In the genomic region with DNA sequence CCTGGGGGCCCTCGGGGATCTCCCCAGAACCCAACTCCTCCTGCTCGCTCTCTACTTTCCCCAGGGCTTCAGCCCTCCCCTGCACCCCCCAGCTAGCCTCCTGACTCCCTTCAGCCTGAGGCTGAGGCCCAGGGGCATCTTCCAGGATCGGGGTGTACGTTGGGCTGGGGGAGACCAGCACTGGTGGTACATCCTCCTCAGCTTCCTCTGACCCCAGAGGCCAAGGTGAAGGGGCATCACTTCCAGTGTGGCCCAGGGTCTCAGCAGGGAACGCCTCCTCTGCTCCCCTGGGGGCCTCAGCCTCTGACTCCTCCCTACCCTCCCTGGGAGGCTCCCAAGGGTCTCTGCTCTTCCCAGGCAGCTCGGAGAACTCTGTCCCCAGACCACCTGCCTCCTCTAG, we compare ENCODE assay signal across 31 cellular contexts. TPM values are rescaled to one million over a fixed set of nuclear protein-coding genes. Genes with fewer than 3 reads are reported as not detected.
DNase-seq lines count a peak whose midpoint lies in the region; ATAC-seq and TF ChIP-seq lines count a peak whose summit lies in the region.
"Had no signal": no experiment of that assay in that cellular context is flagged by ENCODE, and none has a peak within 500 bp of the region (broad histone marks: within the 10 kb centered on the region; RNA-seq: fewer than 3 reads in every experiment).

No MANE protein-coding gene starts in this region.

- H3K27ac ChIP-seq in breast epithelium = peak overlapping the region; percentile 86 to 96
- H3K27ac ChIP-seq in right cardiac atrium (ENCODE audit: low read length) = peak overlapping the region; percentile 73
- peak overlapping the region; percentile 93 for H3K27ac ChIP-seq in trophoblast cell (ENCODE audit: low read depth, low read length)
- H3K27ac ChIP-seq in uterus = peak overlapping the region; percentile 87 to 89
- peak overlapping the region in 1 of 2 donors; percentile 10 for H3K27ac ChIP-seq in tibial artery
- H3K27ac ChIP-seq: epithelial cell of prostate, neutrophil, PC-9, SJCRH30, testis had no signal

- H3K4me2 ChIP-seq in trophoblast cell (ENCODE audit: low read length) = no peak overlapping the region
- H3K4me2 ChIP-seq: PC-9 had no signal

- no peaks in the 10 kb centered on the region for H3K36me3 Mint-ChIP-seq in MCF 10A (ENCODE audit: insufficient read depth, unreplicated experiment)

- H2BK12ac ChIP-seq in trophoblast cell (ENCODE audit: low read length) = no peak overlapping the region

- H3K4me1 ChIP-seq in breast epithelium (peaks cover 22 to 24% of the 10 kb centered on the region in 2 donors), right cardiac atrium (ENCODE audit: control insufficient read depth, insufficient read depth, low read length) (peaks cover 46% of the 10 kb centered on the region), trophoblast cell (ENCODE audit: control insufficient read depth in 1 of 2, insufficient read depth in 2 of 2, low read length in 2 of 2) (peaks cover 60 to 79% of the 10 kb centered on the region in 2 experiments), uterus (peaks cover 9 to 17% of the 10 kb centered on the region in 2 donors), tibial artery (peaks cover 0 to 49% (median 31%) of the 10 kb centered on the region in 4 donors)

- no peak overlapping the region for H2BK120ac ChIP-seq in trophoblast cell (ENCODE audit: insufficient read depth, low read length, poor library complexity)

- H3K36me3 ChIP-seq in breast epithelium (no peaks in the 10 kb centered on the region), trophoblast cell (ENCODE audit: control insufficient read depth in 1 of 2, insufficient read depth in 2 of 2, low read length in 2 of 2) (peaks cover 33 to 34% of the 10 kb centered on the region in 2 experiments), uterus (no peaks in the 10 kb centered on the region), tibial artery (peaks cover 0 to 13% (median 0%) of the 10 kb centered on the region in 3 donors)
- H3K36me3 ChIP-seq: neutrophil had no signal

- peaks cover 6% of the 10 kb centered on the region for H3K4me1 Mint-ChIP-seq in MCF 10A (ENCODE audit: insufficient read depth, unreplicated experiment)
- H3K4me1 Mint-ChIP-seq: central memory CD8-positive, alpha-beta T cell had no signal

- no peak overlapping the region for H2BK5ac ChIP-seq in trophoblast cell (ENCODE audit: low read depth, low read length, poor library complexity)

- no peak for ATAC-seq in right cardiac atrium
- ATAC-seq: GM12878, WTC11 had no signal

- peak overlapping the region; percentile 15 for H2AK5ac ChIP-seq in trophoblast cell (ENCODE audit: low read length)

- H3K18ac ChIP-seq in trophoblast cell (ENCODE audit: low read length) = peak overlapping the region; percentile 16

- H4K8ac ChIP-seq in trophoblast cell (ENCODE audit: low read depth, low read length) = peak overlapping the region; percentile 5

- no TSS peak for BruUV-seq in MCF 10A (replicated peaks; lab: Mats Ljungman, UMichigan)

- H3K14ac ChIP-seq in trophoblast cell (ENCODE audit: low read length) = peak overlapping the region; percentile 1

- H3K9me3 ChIP-seq in breast epithelium (no peaks in the 10 kb centered on the region), right cardiac atrium (ENCODE audit: control insufficient read depth, low read length) (no peaks in the 10 kb centered on the region), trophoblast cell (ENCODE audit: insufficient read depth, low read depth, low read length) (no peaks in the 10 kb centered on the region), uterus (no peaks in the 10 kb centered on the region), tibial artery (no peaks in the 10 kb centered on the region)
- H3K9me3 ChIP-seq: neutrophil, SJCRH30, testis had no signal

- H3K9ac ChIP-seq in trophoblast cell (ENCODE audit: low read length) = no peak overlapping the region

- no peaks in the 10 kb centered on the region for H3K27me3 ChIP-seq in breast epithelium
- no peaks in the 10 kb centered on the region for H3K27me3 ChIP-seq in right cardiac atrium (ENCODE audit: control insufficient read depth, insufficient read depth)
- no peaks in the 10 kb centered on the region for H3K27me3 ChIP-seq in trophoblast cell (ENCODE audit: insufficient read depth, low read length)
- no peaks in the 10 kb centered on the region for H3K27me3 ChIP-seq in uterus
- no peaks in the 10 kb centered on the region for H3K27me3 ChIP-seq in tibial artery
- H3K27me3 ChIP-seq: SJCRH30, testis had no signal

- H3K23ac ChIP-seq in trophoblast cell (ENCODE audit: low read length) = no peak overlapping the region

- H3K27me3 Mint-ChIP-seq in MCF 10A (ENCODE audit: insufficient read depth, unreplicated experiment) = peaks cover 44% of the 10 kb centered on the region

- CTCF ChIA-PET in MCF 10A (lab: Yijun Ruan, JAX) = interaction anchor here (1.3 to 24.4 kb wide), 3 partner anchors 10 to 43 kb away, joined by 3 to 552 read pairs (median 9); no protein-coding TSS in a partner anchor

- H3K4ac ChIP-seq in trophoblast cell (ENCODE audit: low read depth, low read length) = no peak overlapping the region

- no peak for TF ChIP-seq CTCF in breast epithelium (IDR thresholded peaks at IDR 0.05)
- no peak for TF ChIP-seq CTCF in MCF 10A (IDR thresholded peaks at IDR 0.05; ENCODE audit: unreplicated experiment)
- no peak for TF ChIP-seq CTCF in uterus (IDR thresholded peaks at IDR 0.05)
- no peak for TF ChIP-seq CTCF in tibial artery (IDR thresholded peaks at IDR 0.05)

- no peak for TF ChIP-seq POLR2A in breast epithelium (IDR thresholded peaks at IDR 0.05)
- TF ChIP-seq POLR2A in uterus (IDR thresholded peaks at IDR 0.05) = no peak

- H3K4me3 Mint-ChIP-seq in MCF 10A (ENCODE audit: unreplicated experiment) = no peak overlapping the region
- H3K4me3 Mint-ChIP-seq: activated CD4-positive, alpha-beta memory T cell treated with anti-CD3 and anti-CD28 coated beads, Interleukin-2, amount 10 ng/mL, durations not matched to agents 7 days and 5 days; central memory CD8-positive, alpha-beta T cell; WTC11 had no signal

- H2AFZ ChIP-seq in trophoblast cell (ENCODE audit: insufficient read depth, low read length, poor library complexity) = no peak overlapping the region
- H2AFZ ChIP-seq: PC-9 had no signal

- intact Hi-C loops in breast epithelium (cut with DNase I; ENCODE audit: low total_unique reads) (no loop called here), MCF 10A (cut with micrococcal nuclease) (no loop called here), right cardiac atrium (cut with DNase I) (no loop called here), uterus (cut with DNase I; ENCODE audit: low total_unique reads) (loop anchor here (10.0 kb wide), 1 partner anchor 54 kb away; the partner anchor contains the start of genes ISG20L2 and METTL25B), tibial artery (cut with DNase I; ENCODE audit: low total_unique reads) (loop anchor here (5.0 kb wide), 1 partner anchor 48 kb away; no protein-coding TSS in a partner anchor)

- 61% methylated on average over 6 of the region's 6 CpGs for WGBS in right cardiac atrium
- WGBS in trophoblast cell (ENCODE audit: extremely low coverage, insufficient coverage, insufficient read length) = no CpG with 5 or more reads among the region's 6 CpGs

- POLR2A ChIA-PET in MCF 10A (lab: Yijun Ruan, JAX) = no interaction called here

- DNase-seq in breast epithelium (ENCODE audit: low spot score in 2 of 2) (no peak), MCF 10A (ENCODE audit: unreplicated experiment) (no peak), right cardiac atrium (peak in 1 of 3 donors; percentile 51), trophoblast cell (no peak), uterus (no peak), inferior parietal cortex (ENCODE audit: extremely low spot score) (no peak), tibial artery (no peak), NOMO-1 treated with DMSO at 0.1 percent for 48 hours (lab: John Stamatoyannopoulos, UW; ENCODE audit: unreplicated experiment) (no peak)
- DNase-seq: 8988T; activated CD4-positive, alpha-beta memory T cell treated with anti-CD3 and anti-CD28 coated beads, Interleukin-2, amount 10 ng/mL, durations not matched to agents 7 days and 5 days; activated T-cell treated with anti-CD3 and anti-CD28 coated beads for 4 hours; DMS79; foreskin fibroblast; hypothalamus; midbrain; NCI-H187; NCI-H345; PC-9; retina; stimulated activated CD8-positive, alpha-beta memory T cell treated with anti-CD3 and anti-CD28 coated beads, Interleukin-4, amount 100 ng/mL, for 48 hours; testis had no signal

- no peak overlapping the region for H3K27ac Mint-ChIP-seq in MCF 10A (ENCODE audit: low read depth, unreplicated experiment)
- H3K27ac Mint-ChIP-seq: activated CD4-positive, alpha-beta memory T cell treated with anti-CD3 and anti-CD28 coated beads, Interleukin-2, amount 10 ng/mL, durations not matched to agents 7 days and 5 days had no signal

- H3K79me2 ChIP-seq in trophoblast cell (ENCODE audit: control insufficient read depth, insufficient read depth, low read length, poor library complexity) = peaks cover 16% of the 10 kb centered on the region

- no peak overlapping the region for H4K12ac ChIP-seq in trophoblast cell (ENCODE audit: low read depth, low read length)

- peaks cover 40% of the 10 kb centered on the region for H3K79me1 ChIP-seq in trophoblast cell (ENCODE audit: low read length)

- peak overlapping the region; percentile 18 for H4K91ac ChIP-seq in trophoblast cell (ENCODE audit: low read depth, low read length)

- H3K4me3 ChIP-seq in breast epithelium (no peak overlapping the region), right cardiac atrium (ENCODE audit: low read length) (no peak overlapping the region), trophoblast cell (ENCODE audit: low read depth, low read length) (no peak overlapping the region), uterus (no peak overlapping the region), tibial artery (no peak overlapping the region)
- H3K4me3 ChIP-seq: GM12878, PC-9, SJCRH30, testis had no signal

- no peaks in the 10 kb centered on the region for H3K9me3 Mint-ChIP-seq in MCF 10A (ENCODE audit: unreplicated experiment)
- H3K9me3 Mint-ChIP-seq: activated CD4-positive, alpha-beta memory T cell treated with anti-CD3 and anti-CD28 coated beads, Interleukin-2, amount 10 ng/mL, durations not matched to agents 7 days and 5 days; central memory CD8-positive, alpha-beta T cell had no signal

RNA-seq across cellular contexts. Expression of gene NES, which starts 6.8 kb away (rescaled TPM):
- total RNA-seq in breast epithelium (10 to 100 TPM in 2 of 3 donors, 1 to 10 TPM in 1; 9.9 to 28.5 (median 14.9) TPM), MCF 10A (2022) (not detected in 2 replicates), right cardiac atrium (100 to 1,000 TPM; 146 to 282 (median 170) TPM), uterus (10 to 100 TPM in 3 of 4 donors, 1 to 10 TPM in 1; 9.7 to 70.9 (median 34.5) TPM)
- polyA plus RNA-seq in right cardiac atrium = 257 TPM
- polyA plus RNA-seq in trophoblast cell (2013) = 71.4 and 71.6 TPM in 2 replicates
- total RNA-seq: activated CD4-positive, alpha-beta memory T cell treated with anti-CD3 and anti-CD28 coated beads, Interleukin-2, amount 10 ng/mL, durations not matched to agents 7 days and 5 days had no signal
- polyA plus RNA-seq: keratinocyte had no signal

RNA-seq across cellular contexts. Expression of gene BCAN, which starts 28.4 kb away (rescaled TPM):
- total RNA-seq in breast epithelium (under 1 TPM in 1 of 3 donors, not detected in 2; 0.44 TPM), MCF 10A (2022) (0.37 TPM in 1 of 2 replicates, not detected in the other), right cardiac atrium (under 1 TPM in 2 of 4 donors, not detected in 2; 0.23 to 0.29 TPM), uterus (1 to 10 TPM in 3 of 4 donors, not detected in 1; 2.3 to 3.0 (median 2.8) TPM)
- 0.20 TPM for polyA plus RNA-seq in right cardiac atrium
- 2.4 and 3.1 TPM in 2 replicates for polyA plus RNA-seq in trophoblast cell (2013)
- total RNA-seq: activated CD4-positive, alpha-beta memory T cell treated with anti-CD3 and anti-CD28 coated beads, Interleukin-2, amount 10 ng/mL, durations not matched to agents 7 days and 5 days; PC-9; SJCRH30; T-helper 1 cell treated with Interleukin-12 subunit alpha and Interleukin-12 subunit beta and Interleukin-4 antibody, amounts not matched to agents 30 ng/mL and 1 ng/mL, for 36 hours had no signal
- polyA plus RNA-seq: keratinocyte had no signal

RNA-seq across cellular contexts. Expression of gene CRABP2, which starts 35.0 kb away (rescaled TPM):
- total RNA-seq in breast epithelium = 10 to 100 TPM in 2 of 3 donors, 1 to 10 TPM in 1; 4.2 to 61.6 (median 28.2) TPM
- total RNA-seq in MCF 10A (2022) = 0.98 and 1.9 TPM in 2 replicates
- 1 to 10 TPM in 1 of 4 donors, under 1 TPM in 3; 0.71 to 1.6 (median 0.75) TPM for total RNA-seq in right cardiac atrium
- 1.3 TPM for polyA plus RNA-seq in right cardiac atrium
- polyA plus RNA-seq in trophoblast cell (2013) = 273 TPM in 2 replicates
- 10 to 100 TPM in 3 of 4 donors, not detected in 1; 11.0 to 71.5 (median 14.3) TPM for total RNA-seq in uterus

RNA-seq across cellular contexts. Expression of gene HAPLN2, which starts 51.1 kb away (rescaled TPM):
- not detected for total RNA-seq in breast epithelium
- not detected in 2 replicates for total RNA-seq in MCF 10A (2022)
- total RNA-seq in right cardiac atrium = 1 to 10 TPM in 2 of 4 donors, under 1 TPM in 2; 0.53 to 1.2 (median 1.1) TPM
- 2.0 TPM for polyA plus RNA-seq in right cardiac atrium
- polyA plus RNA-seq in trophoblast cell (2013) = 0.06 TPM in 1 of 2 replicates, not detected in the other
- 1 to 10 TPM in 1 of 4 donors, under 1 TPM in 1, not detected in 2; 0.77 to 3.9 TPM for total RNA-seq in uterus
- total RNA-seq: activated CD4-positive, alpha-beta memory T cell treated with anti-CD3 and anti-CD28 coated beads, Interleukin-2, amount 10 ng/mL, durations not matched to agents 7 days and 5 days; GM12878; H4; HT1080; PC-9; T-helper 1 cell treated with Interleukin-12 subunit alpha and Interleukin-12 subunit beta and Interleukin-4 antibody, amounts not matched to agents 30 ng/mL and 1 ng/mL, for 36 hours had no signal
- polyA plus RNA-seq: keratinocyte had no signal

RNA-seq across cellular contexts. Expression of gene METTL25B, which starts 57.9 kb away (rescaled TPM):
- total RNA-seq in breast epithelium (10 to 100 TPM; 15.5 to 41.3 (median 30.2) TPM), MCF 10A (2022) (46.0 and 68.9 TPM in 2 replicates), right cardiac atrium (10 to 100 TPM; 14.4 to 19.7 (median 17.3) TPM), uterus (10 to 100 TPM in 3 of 4 donors, 1 to 10 TPM in 1; 3.5 to 69.7 (median 29.4) TPM)
- polyA plus RNA-seq in right cardiac atrium = 18.8 TPM
- 15.9 and 18.0 TPM in 2 replicates for polyA plus RNA-seq in trophoblast cell (2013)

Comparison
In these comparisons a context has a peak if more than half of its experiments do, and no peak if none do; other contexts are left out.
1. RNA of gene NES, which starts 6.8 kb away (total RNA-seq): 146 to 282 TPM in right cardiac atrium, 9.7 to 70.9 TPM in uterus and 9.9 to 28.5 TPM in breast epithelium; not detected in MCF 10A; every median in the first group is over 10 times any median in the second.
2. intact Hi-C loops: an anchor here in uterus (10.0 kb wide) and tibial artery (5.0 kb wide); none called in breast epithelium, MCF 10A and right cardiac atrium.